Comparison of ENCODE assay signal across 24 cellular contexts in the genomic region with DNA sequence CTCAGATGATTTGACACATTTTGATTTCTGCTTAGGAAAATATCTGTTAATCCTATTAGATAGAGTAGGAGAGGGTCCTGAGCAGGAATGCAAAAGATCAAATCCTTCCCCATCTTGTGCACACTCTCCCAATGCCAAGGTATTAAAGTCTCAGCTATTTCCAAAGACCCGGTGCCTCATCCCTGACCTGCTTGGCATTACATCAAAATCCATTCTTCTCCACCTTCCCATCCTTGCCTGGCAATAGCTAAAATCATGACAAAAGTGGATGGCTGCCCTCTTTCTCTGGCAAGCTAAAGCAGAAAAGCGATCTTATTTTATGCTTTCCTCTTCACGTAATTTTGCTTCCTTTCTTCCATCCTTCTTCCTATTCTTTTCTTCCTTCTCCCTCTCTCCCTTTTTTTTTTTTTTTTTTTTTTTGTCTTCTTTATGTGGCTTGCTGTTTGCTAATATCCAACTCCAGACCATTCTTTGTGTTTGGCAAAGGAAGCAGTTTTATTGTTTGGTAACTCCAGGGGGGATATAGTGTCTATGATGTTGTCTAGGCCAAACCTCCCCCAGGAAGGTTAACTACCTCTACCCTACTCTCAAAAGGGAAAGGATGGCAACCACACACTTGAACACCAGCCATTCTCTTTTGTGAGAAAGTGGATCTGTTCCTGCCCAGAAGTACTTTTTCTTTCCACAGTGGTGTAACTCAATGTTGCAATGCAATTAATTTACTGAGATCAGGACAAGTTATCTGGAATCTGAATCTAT.
A peak's percentile ranks its signal among the peaks of the same experiment; 100 is the strongest.
DNase-seq lines count a peak whose midpoint lies in the region; ATAC-seq and TF ChIP-seq lines count a peak whose summit lies in the region.
"Had no signal": no experiment of that assay in that cellular context is flagged by ENCODE, and none has a peak within 500 bp of the region (broad histone marks: within the 10 kb centered on the region; RNA-seq: fewer than 3 reads in every experiment).

No MANE protein-coding gene starts in this region.

- no peaks in the 10 kb centered on the region for H3K27me3 Mint-ChIP-seq in neural crest cell (ENCODE audit: low read depth)

- in situ Hi-C loops in G401 (cut with HindIII; ENCODE audit: low sequenced_read_pairs) = no loop called here
- in situ Hi-C loops in GM13977 (cut with MboI; ENCODE audit: low pct_unique_long_range_greater_than_20kb, low sequenced_read_pairs, unreplicated experiment) = no loop called here

- peak overlapping the region; percentile 35 for H3K4me3 Mint-ChIP-seq in neural crest cell
- H3K4me3 Mint-ChIP-seq: activated CD8-positive, alpha-beta T cell treated with anti-CD3 and anti-CD28 coated beads, Interleukin-2, amount 10 ng/mL, durations not matched to agents 7 days and 5 days; CD8-positive, alpha-beta T cell had no signal

- TF ChIP-seq CTCF in dorsolateral prefrontal cortex (IDR thresholded peaks at IDR 0.05 in 54 of 56, conservative IDR thresholded peaks at IDR 0.05 in 2 of 56; ENCODE audit: low read depth in 1 of 56, partially characterized antibody in 56 of 56) (peak in 1 of 56 donors; percentile 5), neural crest cell (conservative IDR thresholded peaks at IDR 0.05) (no peak), GM13977 (IDR thresholded peaks at IDR 0.05; ENCODE audit: extremely low read depth, insufficient read depth, missing control alignments) (no peak)

- DNase-seq in G401 (ENCODE audit: low spot score) (peak; percentile 78), M059J (ENCODE audit: low read depth) (peak; percentile 21), dorsolateral prefrontal cortex (no peak), neural crest cell (ENCODE audit: low read depth, low spot score) (no peak), NCI-H2171 treated with DMSO at 0.1 percent for 48 hours (lab: John Stamatoyannopoulos, UW) (no peak), hepatic stellate cell (ENCODE audit: low spot score) (no peak), GM13977 (ENCODE audit: low spot score) (no peak)
- DNase-seq: activated CD4-positive, alpha-beta T cell treated with anti-CD3 and anti-CD28 coated beads for 1 hour; activated CD8-positive, alpha-beta T cell treated with anti-CD3 and anti-CD28 coated beads, Interleukin-2, amount 10 ng/mL, durations not matched to agents 7 days and 5 days; CD8-positive, alpha-beta T cell; DMS79 treated with DMSO at 0.1 percent for 48 hours; effector CD4-positive, alpha-beta T cell; foreskin melanocyte; mammary epithelial cell; NCI-H774; PC-3; right cardiac atrium; Right ventricle myocardium superior; stimulated activated CD4-positive, alpha-beta T cell treated with anti-CD3 and anti-CD28 coated beads, Interleukin-12 subunit alpha, Interleukin-12 subunit beta, amount 100 ng/mL, for 4 hours; stomach; SW 1271; trophoblast cell had no signal

- intact Hi-C loops in dorsolateral prefrontal cortex (cut with DNase I) = loop anchor here (5.0 to 10.0 kb wide), 6 partner anchors 95 to 605 kb away; no protein-coding TSS in a partner anchor

- peaks cover 2% of the 10 kb centered on the region for H3K36me3 Mint-ChIP-seq in neural crest cell (ENCODE audit: low read depth)
- H3K36me3 Mint-ChIP-seq: CD8-positive, alpha-beta T cell had no signal

- peak overlapping the region; percentile 68 to 99 (median 96) for H3K27ac ChIP-seq in dorsolateral prefrontal cortex
- H3K27ac ChIP-seq: stomach had no signal

- ATAC-seq in GM18502 (IDR thresholded peaks at IDR 0.05; ENCODE audit: poor library complexity, unreplicated experiment) = no peak
- ATAC-seq: activated CD8-positive, alpha-beta T cell treated with anti-CD3 and anti-CD28 coated beads, Interleukin-2, amount 10 ng/mL, durations not matched to agents 7 days and 5 days; CD8-positive, alpha-beta T cell; HepG2; PC-3; right cardiac atrium had no signal

- H3K9me3 Mint-ChIP-seq in neural crest cell = peaks cover 3% of the 10 kb centered on the region
- H3K9me3 Mint-ChIP-seq: CD8-positive, alpha-beta T cell had no signal

- H3K27me3 ChIP-seq in dorsolateral prefrontal cortex = no peaks in the 10 kb centered on the region
- H3K27me3 ChIP-seq: stomach had no signal

- H3K27ac Mint-ChIP-seq in neural crest cell (ENCODE audit: unreplicated experiment) = peak overlapping the region; percentile 14
- H3K27ac Mint-ChIP-seq: activated CD8-positive, alpha-beta T cell treated with anti-CD3 and anti-CD28 coated beads, Interleukin-2, amount 10 ng/mL, durations not matched to agents 7 days and 5 days; CD8-positive, alpha-beta T cell had no signal

- H3K4me1 Mint-ChIP-seq in neural crest cell = peaks cover 61% of the 10 kb centered on the region

- peak overlapping the region in 57 of 59 donors; percentile 11 to 66 (median 37) for H3K4me3 ChIP-seq in dorsolateral prefrontal cortex
- H3K4me3 ChIP-seq: stomach had no signal

Comparison
In these comparisons a context has a peak if more than half of its experiments do, and no peak if none do; other contexts are left out.
1. DNase-seq: peak in G401 (single experiment) and M059J (single experiment); none in dorsolateral prefrontal cortex (0 of 10), neural crest cell (single experiment), NCI-H2171 treated with DMSO at 0.1 percent for 48 hours (single experiment), hepatic stellate cell (single experiment) and GM13977 (single experiment).